Comparison of ENCODE assay signal across 8 cellular contexts in the genomic region with DNA sequence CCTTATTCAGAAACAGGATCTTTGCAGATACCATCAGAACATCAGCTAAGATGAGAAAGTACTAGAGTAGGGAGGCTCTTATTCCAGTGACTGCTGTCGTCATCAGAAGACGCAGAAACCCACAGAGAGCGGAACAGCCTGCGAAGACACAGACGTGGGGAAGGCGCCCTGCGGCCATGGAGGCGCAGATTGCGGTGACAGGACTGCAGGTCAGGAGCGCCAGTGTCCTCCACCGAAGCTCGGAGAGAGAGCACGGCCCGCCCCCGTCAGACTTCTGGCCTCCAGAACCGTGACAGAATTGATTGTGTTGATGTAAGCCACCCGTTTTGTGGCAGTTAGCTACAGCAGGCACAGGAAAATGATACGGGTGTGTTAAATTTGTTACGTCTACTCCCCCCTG.
"Had no signal": no experiment of that assay in that cellular context is flagged by ENCODE, and none has a peak within 500 bp of the region (broad histone marks: within the 10 kb centered on the region; RNA-seq: fewer than 3 reads in every experiment).

No MANE protein-coding gene starts in this region.

- H3K4me3 ChIP-seq: GM23248, GM23338, HAP-1 had no signal

- H3K9me3 ChIP-seq: HAP-1 had no signal

- H3K27ac ChIP-seq: GM23248 had no signal

- H3K4me1 ChIP-seq: HAP-1 had no signal

- H3K36me3 ChIP-seq: HAP-1 had no signal

- DNase-seq: GM23248, GOT3, H7, H9, HCEC 1CT, HFFc6 had no signal
